20 cellular contexts compared by ENCODE assay signal in genomic region chr17:10713336-10713735, GRCh38.
"Had no signal": no experiment of that assay in that cellular context is flagged by ENCODE, and none has a peak within 500 bp of the region (broad histone marks: within the 10 kb centered on the region; RNA-seq: fewer than 3 reads in every experiment).

No MANE protein-coding gene starts in this region.

- DNase-seq: activated CD4-positive, alpha-beta T cell treated with anti-CD3 and anti-CD28 coated beads for 36 hours; activated CD4-positive, alpha-beta T cell treated with anti-CD3 and anti-CD28 coated beads, Interleukin-2, amount 50 U/mL, for 1 hour; activated CD8-positive, alpha-beta memory T cell treated with anti-CD3 and anti-CD28 coated beads, Interleukin-2, amount 50 U/mL, for 4 hours; activated CD8-positive, alpha-beta T cell treated with anti-CD3 and anti-CD28 coated beads for 36 hours; activated effector memory CD4-positive, alpha-beta T cell treated with Interleukin-2 at 50 U/mL for 16 hours; activated naive CD4-positive, alpha-beta T cell; activated naive CD8-positive, alpha-beta T cell treated with anti-CD3 and anti-CD28 coated beads, Interleukin-2, amount 10 ng/mL, durations not matched to agents 7 days and 5 days; activated T-cell treated with anti-CD3 and anti-CD28 coated beads, Interleukin-2, amount 50 U/mL, for 1 hour; amniotic stem cell; body of pancreas; central memory CD4-positive, alpha-beta T cell; Kasumi-1; NCI-H1417; NCI-H1930; NCI-H2171 treated with DMSO at 0.1 percent for 48 hours; NCI-H226; NCI-H526; NCI-H82; T-cell; WERI-Rb-1 had no signal
